Comparison of ENCODE assay signal across 2 cellular contexts in genomic region chr3:4447600-4448561, GRCh38.
TF ChIP-seq lines count a peak whose summit lies in the region.

No MANE protein-coding gene starts in this region.

TF ChIP-seq in HCT116, 20 proteins besides CTCF, POLR2A, EP300 and RAD21:
- TF ChIP-seq EZH2 (IDR thresholded peaks at IDR 0.05) (no peak), CEBPB (IDR thresholded peaks at IDR 0.05; ENCODE audit: low read depth) (no peak), REST (IDR thresholded peaks at IDR 0.05; ENCODE audit: low read depth) (no peak), JUND (IDR thresholded peaks at IDR 0.05) (no peak), ELF1 (IDR thresholded peaks at IDR 0.05; ENCODE audit: borderline replicate concordance, low read depth) (no peak), FOSL1 (IDR thresholded peaks at IDR 0.05; ENCODE audit: low read depth) (no peak), YY1 (IDR thresholded peaks at IDR 0.05; ENCODE audit: extremely low read depth, insufficient replicate concordance, low read depth, low read length) (no peak), ZNF274 (IDR thresholded peaks at IDR 0.05; ENCODE audit: low read depth, low read length) (no peak)

TF ChIP-seq in K562, 482 proteins besides CTCF, POLR2A, EP300 and RAD21:
- no peak for TF ChIP-seq CREB3L1 (IDR thresholded peaks at IDR 0.05; ENCODE audit: borderline replicate concordance, low read depth)
- peak; percentile 56 for TF ChIP-seq HMBOX1 (IDR thresholded peaks at IDR 0.05)
- 0 out of 2 replicates have a peak, but pooled peaks have one; percentile 14 for TF ChIP-seq EHMT2 (IDR thresholded peaks at IDR 0.05)
- no peak for TF ChIP-seq PTBP1 (IDR thresholded peaks at IDR 0.05; ENCODE audit: low read depth, low read length)
- TF ChIP-seq JUND (IDR thresholded peaks at IDR 0.05; ENCODE audit: borderline replicate concordance, low read depth, low read length), result no peak
- TF ChIP-seq JUND (tag; IDR thresholded peaks at IDR 0.05; ENCODE audit: borderline replicate concordance, low read depth, low read length), result peak; percentile 18; the same call in 1 of the 3 replicates
- TF ChIP-seq CHCHD3 (CRISPR knock-in tag; IDR thresholded peaks at IDR 0.05), result no peak
- TF ChIP-seq SMARCE1 (IDR thresholded peaks at IDR 0.05), result 0 out of 2 replicates have a peak, but pooled peaks have one; percentile 21
- peak; percentile 78 for TF ChIP-seq ZNF384 (IDR thresholded peaks at IDR 0.05; ENCODE audit: low read depth, low read length)
- TF ChIP-seq, protein P1, sequence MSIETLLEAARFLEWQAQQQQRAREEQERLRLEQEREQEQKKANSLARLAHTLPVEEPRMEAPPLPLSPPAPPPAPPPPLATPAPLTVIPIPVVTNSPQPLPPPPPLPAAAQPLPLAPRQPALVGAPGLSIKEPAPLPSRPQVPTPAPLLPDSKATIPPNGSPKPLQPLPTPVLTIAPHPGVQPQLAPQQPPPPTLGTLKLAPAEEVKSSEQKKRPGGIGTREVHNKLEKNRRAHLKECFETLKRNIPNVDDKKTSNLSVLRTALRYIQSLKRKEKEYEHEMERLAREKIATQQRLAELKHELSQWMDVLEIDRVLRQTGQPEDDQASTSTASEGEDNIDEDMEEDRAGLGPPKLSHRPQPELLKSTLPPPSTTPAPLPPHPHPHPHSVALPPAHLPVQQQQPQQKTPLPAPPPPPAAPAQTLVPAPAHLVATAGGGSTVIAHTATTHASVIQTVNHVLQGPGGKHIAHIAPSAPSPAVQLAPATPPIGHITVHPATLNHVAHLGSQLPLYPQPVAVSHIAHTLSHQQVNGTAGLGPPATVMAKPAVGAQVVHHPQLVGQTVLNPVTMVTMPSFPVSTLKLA (conservative IDR thresholded peaks at IDR 0.05), result 0 out of 4 replicates have a peak, but pooled peaks of 1 of the 2 experiments have one; percentile 30
